Comparison of ENCODE assay signal across 13 cellular contexts in the genomic region with DNA sequence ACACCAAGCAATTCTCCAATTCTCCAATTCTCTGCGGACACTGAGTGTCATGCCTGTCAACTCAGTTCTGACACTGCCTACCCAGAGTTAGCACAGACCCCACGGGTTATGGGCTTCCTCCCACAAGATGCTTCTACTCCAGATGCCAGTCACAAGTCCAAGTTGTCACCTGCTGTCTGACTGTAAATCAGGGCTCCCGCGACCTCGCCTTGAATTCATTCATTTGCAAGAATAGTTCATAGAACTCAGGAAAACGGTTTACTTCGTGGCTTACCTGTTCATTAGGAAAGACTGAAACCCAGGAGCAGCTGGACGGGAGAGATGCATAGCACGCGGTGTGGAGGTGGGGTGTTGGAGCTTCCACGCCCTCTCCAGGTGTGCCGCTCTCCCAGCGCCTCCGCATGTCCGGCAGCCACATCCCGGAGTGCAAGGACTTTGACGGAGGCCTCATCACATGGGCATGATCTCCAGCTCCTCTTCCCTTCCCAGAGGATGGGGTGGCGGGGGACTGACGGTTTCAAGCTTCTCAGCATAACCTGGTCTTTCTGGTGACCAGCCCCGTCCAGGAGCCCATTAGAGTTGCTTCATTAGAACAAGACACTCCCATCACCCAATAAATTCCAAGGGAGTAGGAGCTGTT.
DNase-seq lines count a peak whose midpoint lies in the region; ATAC-seq, FAIRE-seq and TF ChIP-seq lines count a peak whose summit lies in the region.
"Had no signal": no experiment of that assay in that cellular context is flagged by ENCODE, and none has a peak within 500 bp of the region (broad histone marks: within the 10 kb centered on the region; RNA-seq: fewer than 3 reads in every experiment).

No MANE protein-coding gene starts in this region.

- H3K79me2 ChIP-seq in endothelial cell of umbilical vein (ENCODE audit: control insufficient read depth, insufficient read depth, low read length): no peaks in the 10 kb centered on the region

- no peaks in the 10 kb centered on the region for H3K36me3 ChIP-seq in endothelial cell of umbilical vein (ENCODE audit: control insufficient read depth in 2 of 2, extremely low read depth in 1 of 2, insufficient read depth in 2 of 2, low read length in 2 of 2)
- H3K36me3 ChIP-seq in subcutaneous abdominal adipose tissue (ENCODE audit: control insufficient read depth in 5 of 5, insufficient read depth in 5 of 5, low read length in 5 of 5): peaks cover 15 to 49% (median 21%) of the 10 kb centered on the region in 5 donors
- peaks cover 15% of the 10 kb centered on the region for H3K36me3 ChIP-seq in BE2C
- H3K36me3 ChIP-seq: colonic mucosa, prostate gland had no signal

- H3K4me3 ChIP-seq in endothelial cell of umbilical vein (replicated peaks in 1 of 3; ENCODE audit: insufficient read depth in 1 of 3, low read depth in 1 of 3, low read length in 3 of 3) (no peak overlapping the region), subcutaneous abdominal adipose tissue (ENCODE audit: low read depth in 1 of 5, low read length in 5 of 5) (no peak overlapping the region), BE2C (ENCODE audit: low read depth, low read length) (no peak overlapping the region)
- H3K4me3 ChIP-seq: colonic mucosa, GM23248, prostate gland had no signal

- H3K9me1 ChIP-seq in endothelial cell of umbilical vein (replicated peaks; ENCODE audit: control insufficient read depth, extremely low read depth, insufficient read depth, low read length): no peaks in the 10 kb centered on the region

- POLR2A ChIA-PET in endothelial cell of umbilical vein (lab: Charles Lee): no interaction called here

- ATAC-seq in HG02623 (IDR thresholded peaks at IDR 0.05; ENCODE audit: unreplicated experiment) (no peak), HG03378 (IDR thresholded peaks at IDR 0.05; ENCODE audit: unreplicated experiment) (no peak)

- dilution Hi-C loops in endothelial cell of umbilical vein (cut with MboI; ENCODE audit: extremely low pct_ligation_motif_present, low sequenced_read_pairs): no loop called here

- BruUV-seq in endothelial cell of umbilical vein (replicated peaks; lab: Mats Ljungman, UMichigan): no TSS peak

- TF ChIP-seq CTCF in endothelial cell of umbilical vein (IDR thresholded peaks at IDR 0.05; ENCODE audit: extremely low read depth in 1 of 2, insufficient read depth in 1 of 2, low read depth in 1 of 2, low read length in 2 of 2) (no peak), BE2C (IDR thresholded peaks at IDR 0.05; ENCODE audit: low read depth, low read length) (no peak)

- H3K27me3 ChIP-seq in endothelial cell of umbilical vein (ENCODE audit: control insufficient read depth in 2 of 2, insufficient read depth in 2 of 2, low read length in 2 of 2): no peaks in the 10 kb centered on the region
- no peaks in the 10 kb centered on the region for H3K27me3 ChIP-seq in subcutaneous abdominal adipose tissue (ENCODE audit: control insufficient read depth in 5 of 5, insufficient read depth in 4 of 5, low read length in 5 of 5)
- no peaks in the 10 kb centered on the region for H3K27me3 ChIP-seq in BE2C
- H3K27me3 ChIP-seq: colonic mucosa had no signal

- intact Hi-C loops in endothelial cell of umbilical vein (cut with micrococcal nuclease): loop anchor here (1.0 kb wide), 1 partner anchor 38 kb away; no protein-coding TSS in a partner anchor

- H3K9ac ChIP-seq in endothelial cell of umbilical vein (replicated peaks; ENCODE audit: extremely low read depth, insufficient read depth, low read length): no peak overlapping the region
- H3K9ac ChIP-seq in subcutaneous abdominal adipose tissue (ENCODE audit: low read length in 5 of 5): no peak overlapping the region
- H3K9ac ChIP-seq: GM23248 had no signal

- DNase-seq in activated effector memory CD4-positive, alpha-beta T cell treated with anti-CD3 and anti-CD28 coated beads, Interleukin-2, amount 50 U/mL, for 16 hours: peak; percentile 39
- DNase-seq in activated effector memory CD4-positive, alpha-beta T cell treated with Interleukin-2 at 50 U/mL for 16 hours: no peak
- peak; percentile 10 for DNase-seq in SW480 (ENCODE audit: low spot score)
- DNase-seq in endothelial cell of umbilical vein (ENCODE audit: low read depth, low spot score): no peak
- DNase-seq in BE2C: no peak
- DNase-seq: activated CD4-positive, alpha-beta T cell treated with anti-CD3 and anti-CD28 coated beads for 1 hour; colonic mucosa; GM23248; midbrain had no signal

- no peak overlapping the region for H3K4me2 ChIP-seq in endothelial cell of umbilical vein (ENCODE audit: insufficient read depth, low read length)

- no peaks in the 10 kb centered on the region for H3K9me3 ChIP-seq in endothelial cell of umbilical vein (replicated peaks; ENCODE audit: control insufficient read depth, insufficient read depth, low read length)
- no peaks in the 10 kb centered on the region for H3K9me3 ChIP-seq in subcutaneous abdominal adipose tissue (ENCODE audit: control insufficient read depth in 5 of 5, low read length in 5 of 5)
- no peaks in the 10 kb centered on the region for H3K9me3 ChIP-seq in BE2C
- H3K9me3 ChIP-seq: colonic mucosa, prostate gland had no signal

- CTCF ChIA-PET in endothelial cell of umbilical vein (lab: Charles Lee): interaction anchor here (1.4 to 1.5 kb wide), 2 partner anchors 48 to 66 kb away, joined by 4 read pairs; no protein-coding TSS in a partner anchor

- FAIRE-seq in endothelial cell of umbilical vein (lab: Jason Lieb, UNC): no peak

- H2AFZ ChIP-seq in endothelial cell of umbilical vein (ENCODE audit: low read depth, low read length): no peak overlapping the region
- H2AFZ ChIP-seq: GM23248 had no signal

- no peak for TF ChIP-seq POLR2A in endothelial cell of umbilical vein (IDR thresholded peaks at IDR 0.05; ENCODE audit: low read depth, low read length)

- H3K27ac ChIP-seq in endothelial cell of umbilical vein (ENCODE audit: insufficient read depth, low read depth, low read length) (peak overlapping the region; percentile 54), subcutaneous abdominal adipose tissue (ENCODE audit: low read depth, low read length) (peak overlapping the region; percentile 5)
- H3K27ac ChIP-seq: colonic mucosa, GM23248, prostate gland had no signal

- H4K20me1 ChIP-seq in endothelial cell of umbilical vein (replicated peaks; ENCODE audit: control insufficient read depth, extremely low read depth, insufficient read depth, low read length): no peaks in the 10 kb centered on the region

- H3K4me1 ChIP-seq in endothelial cell of umbilical vein (ENCODE audit: control insufficient read depth, extremely low read depth, insufficient read depth, low read length): peaks cover 25% of the 10 kb centered on the region
- H3K4me1 ChIP-seq in subcutaneous abdominal adipose tissue (ENCODE audit: control insufficient read depth in 5 of 5, insufficient read depth in 5 of 5, low read length in 5 of 5): peaks cover 4 to 26% (median 6%) of the 10 kb centered on the region in 5 donors
- H3K4me1 ChIP-seq in BE2C: peaks cover 18% of the 10 kb centered on the region
- H3K4me1 ChIP-seq: prostate gland had no signal

TF ChIP-seq in endothelial cell of umbilical vein, 7 proteins besides CTCF, POLR2A, EP300 and RAD21:
- TF ChIP-seq MYC (IDR thresholded peaks at IDR 0.05; ENCODE audit: low read depth, low read length) (no peak), EZH2 (IDR thresholded peaks at IDR 0.05; ENCODE audit: borderline replicate concordance, low read depth, low read length, severe bottlenecking) (no peak), POLR2AphosphoS5 (IDR thresholded peaks at IDR 0.05; ENCODE audit: insufficient read depth, low read depth, low read length) (no peak), GATA2 (IDR thresholded peaks at IDR 0.05; ENCODE audit: insufficient read depth, insufficient read length, low read depth, low read length) (no peak), JUN (IDR thresholded peaks at IDR 0.05; ENCODE audit: borderline replicate concordance, insufficient read depth, insufficient read length, low read depth) (no peak), FOS (IDR thresholded peaks at IDR 0.05; ENCODE audit: borderline replicate concordance, insufficient read depth, low read length) (no peak)
- TF ChIP-seq, protein P1, sequence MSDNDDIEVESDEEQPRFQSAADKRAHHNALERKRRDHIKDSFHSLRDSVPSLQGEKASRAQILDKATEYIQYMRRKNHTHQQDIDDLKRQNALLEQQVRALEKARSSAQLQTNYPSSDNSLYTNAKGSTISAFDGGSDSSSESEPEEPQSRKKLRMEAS (IDR thresholded peaks at IDR 0.05; ENCODE audit: insufficient read depth, insufficient read length): no peak

Comparison
In these comparisons a context has a peak if more than half of its experiments do, and no peak if none do; other contexts are left out.
1. DNase-seq: peak in activated effector memory CD4-positive, alpha-beta T cell treated with anti-CD3 and anti-CD28 coated beads, Interleukin-2, amount 50 U/mL, for 16 hours (single experiment) and SW480 (single experiment); none in activated effector memory CD4-positive, alpha-beta T cell treated with Interleukin-2 at 50 U/mL for 16 hours (single experiment), endothelial cell of umbilical vein (single experiment) and BE2C (single experiment).